2 cellular contexts compared by ENCODE assay signal in genomic region chr18:37321578-37322496, GRCh38.
TF ChIP-seq lines count a peak whose summit lies in the region.

No MANE protein-coding gene starts in this region.

TF ChIP-seq in HCT116, 20 proteins besides CTCF, POLR2A, EP300 and RAD21 (continued from another document):
- no peak for TF ChIP-seq ZBTB33 (IDR thresholded peaks at IDR 0.05; ENCODE audit: extremely low read depth, insufficient replicate concordance, low read length)
- no peak for TF ChIP-seq YY1 (IDR thresholded peaks at IDR 0.05; ENCODE audit: extremely low read depth, insufficient replicate concordance, low read depth, low read length)

TF ChIP-seq in GM12878, 131 proteins besides CTCF, POLR2A, EP300 and RAD21 (continued from another document):
- TF ChIP-seq TARDBP (IDR thresholded peaks at IDR 0.05; ENCODE audit: borderline replicate concordance) (no peak), BHLHE40 (IDR thresholded peaks at IDR 0.05; ENCODE audit: borderline replicate concordance in 1 of 2, low read depth in 2 of 2, low read length in 1 of 2) (no peak), ASH2L (IDR thresholded peaks at IDR 0.05; ENCODE audit: borderline replicate concordance, low read depth) (no peak), NRF1 (conservative IDR thresholded peaks at IDR 0.05; ENCODE audit: low read depth, low read length) (no peak), HDAC2 (IDR thresholded peaks at IDR 0.05) (no peak), GABPA (IDR thresholded peaks at IDR 0.05; ENCODE audit: low read depth) (no peak), CHD4 (IDR thresholded peaks at IDR 0.05) (no peak), CEBPB (IDR thresholded peaks at IDR 0.05; ENCODE audit: borderline replicate concordance in 1 of 2, low read depth in 2 of 2, low read length in 2 of 2) (no peak), ZNF384 (IDR thresholded peaks at IDR 0.05; ENCODE audit: borderline replicate concordance, low read depth, low read length) (no peak), TBL1XR1 (IDR thresholded peaks at IDR 0.05; ENCODE audit: low read depth, low read length) (no peak), RELB (IDR thresholded peaks at IDR 0.05; ENCODE audit: low read depth) (no peak), SUZ12 (IDR thresholded peaks at IDR 0.05; ENCODE audit: unreplicated experiment) (no peak), MTA3 (IDR thresholded peaks at IDR 0.05; ENCODE audit: borderline replicate concordance, low read length) (no peak), JUND (IDR thresholded peaks at IDR 0.05; ENCODE audit: low read depth, low read length) (no peak), MYC (IDR thresholded peaks at IDR 0.05; ENCODE audit: insufficient read depth, insufficient read length, insufficient replicate concordance, low read length, severe bottlenecking) (no peak), ZNF217 (IDR thresholded peaks at IDR 0.05) (no peak)
